Comparison of ENCODE assay signal across 25 cellular contexts in the genomic region with DNA sequence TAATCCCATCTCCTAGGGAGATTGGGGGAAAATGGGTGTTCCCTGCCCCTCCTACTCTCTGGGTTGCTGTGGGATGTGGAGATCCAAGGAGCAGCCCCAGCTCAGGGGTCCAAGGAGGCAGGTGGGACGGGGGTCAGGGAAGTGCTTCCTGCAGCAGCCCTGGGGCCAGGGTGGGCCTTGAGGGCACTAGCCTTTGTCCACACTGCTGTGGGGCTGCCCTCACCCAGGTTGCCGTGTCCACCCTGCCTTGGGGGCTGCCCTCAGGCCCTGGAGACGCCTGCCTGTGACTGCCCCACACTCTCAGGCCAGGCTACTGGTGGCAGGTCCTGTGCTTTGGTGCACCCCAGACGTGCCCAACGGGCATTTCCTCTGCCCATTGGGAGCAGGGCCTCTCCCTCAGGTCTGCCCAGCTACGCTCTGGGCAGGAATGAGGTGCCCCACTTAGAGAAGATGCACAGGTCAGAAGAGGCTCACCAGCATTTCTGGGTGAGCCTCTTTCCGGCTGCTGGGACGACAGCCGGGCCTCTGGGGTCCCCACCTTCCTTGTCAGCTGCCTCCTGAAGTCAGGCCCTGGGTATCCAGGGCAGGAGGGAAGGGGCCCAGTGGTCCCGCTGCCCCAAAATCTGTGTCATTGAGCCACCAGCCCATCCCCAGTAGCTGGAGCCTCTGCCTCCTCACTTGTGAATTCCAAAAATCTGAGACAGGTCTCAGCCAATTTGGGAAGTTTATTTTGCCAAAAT. TPM values are rescaled to one million over a fixed set of nuclear protein-coding genes. Genes with fewer than 3 reads are reported as not detected.
"Had no signal": no experiment of that assay in that cellular context is flagged by ENCODE, and none has a peak within 500 bp of the region (broad histone marks: within the 10 kb centered on the region; RNA-seq: fewer than 3 reads in every experiment).

No MANE protein-coding gene starts in this region.

- H3K9me3 ChIP-seq: gastroesophageal sphincter, pancreas, tibial artery, uterus had no signal

- H3K36me3 ChIP-seq: esophagus muscularis mucosa, gastroesophageal sphincter, heart left ventricle, left lung, pancreas, tibial artery, uterus had no signal

- H3K4me1 ChIP-seq: left lung, pancreas, uterus had no signal

- H3K4me3 ChIP-seq: esophagus muscularis mucosa, gastroesophageal sphincter, heart left ventricle, left lung, mucosa of descending colon, pancreas, tibial artery, uterus had no signal

- ATAC-seq: activated CD8-positive, alpha-beta memory T cell treated with anti-CD3 and anti-CD28 coated beads, Interleukin-2, amount 10 ng/mL, durations not matched to agents 7 days and 5 days; activated naive CD4-positive, alpha-beta T cell treated with anti-CD3 and anti-CD28 coated beads, Interleukin-2, amount 50 U/mL, for 72 hours; activated T-cell treated with anti-CD3 and anti-CD28 coated beads, Interleukin-2, amount 50 U/mL, for 72 hours; gastroesophageal sphincter; heart left ventricle; left lung; mucosa of descending colon; pancreas; stimulated activated naive CD8-positive, alpha-beta T cell treated with anti-CD3 and anti-CD28 coated beads, Interleukin-15, Interleukin-2, amounts not matched to agents 100 U/mL and 50 U/mL, for 24 hours had no signal

- DNase-seq: activated B cell treated with CpG ODN at 0.5 μM for 24 hours; activated CD4-positive, alpha-beta memory T cell treated with anti-CD3 and anti-CD28 coated beads for 36 hours; activated CD4-positive, alpha-beta T cell treated with anti-CD3 and anti-CD28 coated beads for 4 hours; activated CD8-positive, alpha-beta memory T cell treated with anti-CD3 and anti-CD28 coated beads, Interleukin-2, amount 10 ng/mL, durations not matched to agents 7 days and 5 days; activated gamma-delta T cell treated with Interleukin-2 at 50 U/mL for 16 hours; activated T-cell treated with anti-CD3 and anti-CD28 coated beads, Interleukin-2, amount 50 U/mL, for 72 hours; dermis blood vessel endothelial cell; effector memory CD4-positive, alpha-beta T cell; left lung; mucosa of descending colon; naive B cell; stimulated activated CD4-positive, alpha-beta T cell treated with anti-CD3 and anti-CD28 coated beads, Interleukin-12 subunit alpha, Interleukin-12 subunit beta, amount 100 ng/mL, for 4 hours; stimulated activated CD4-positive, alpha-beta T cell treated with anti-CD3 and anti-CD28 coated beads, Interleukin-1b, Interleukin-23, amount 100 ng/mL, for 48 hours; stimulated activated CD8-positive, alpha-beta memory T cell treated with anti-CD3 and anti-CD28 coated beads, Interleukin-4, amount 100 ng/mL, for 48 hours; stimulated activated naive CD8-positive, alpha-beta T cell treated with anti-CD3 and anti-CD28 coated beads, Interleukin-15, Interleukin-2, amounts not matched to agents 100 U/mL and 50 U/mL, for 24 hours; substantia nigra; tibial artery; uterus had no signal

- H3K27ac ChIP-seq: esophagus muscularis mucosa, gastroesophageal sphincter, heart left ventricle, left lung, pancreas, tibial artery, uterus had no signal

RNA-seq across cellular contexts. Expression of gene MMEL1, which starts 2.6 kb away (rescaled TPM):
- total RNA-seq: activated B cell treated with CpG ODN at 0.5 μM for 24 hours, bronchial epithelial cell, kidney epithelial cell had no signal
